ENCODE assay signal across 12 cellular contexts in the genomic region with DNA sequence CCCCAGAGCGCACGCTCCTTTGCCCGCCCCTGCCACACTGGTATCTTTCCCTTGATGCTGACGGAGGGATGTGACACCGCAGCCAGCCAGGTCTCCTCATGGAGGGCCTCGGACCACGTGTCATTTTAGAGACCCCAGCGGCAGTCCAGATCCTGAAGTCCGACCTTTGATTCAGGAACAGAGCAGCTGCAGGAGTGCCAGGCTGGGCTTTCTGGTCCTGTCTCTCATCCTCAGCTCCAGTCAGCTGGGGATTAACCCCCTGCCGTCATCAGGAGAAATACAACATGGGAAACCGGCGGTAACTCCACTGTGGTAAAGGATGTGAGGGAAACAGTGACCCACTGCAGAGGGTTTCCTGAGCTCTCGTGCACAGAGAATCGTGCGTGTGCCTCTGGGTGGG.
DNase-seq lines count a peak whose midpoint lies in the region; ATAC-seq and TF ChIP-seq lines count a peak whose summit lies in the region.
"Had no signal": no experiment of that assay in that cellular context is flagged by ENCODE, and none has a peak within 500 bp of the region (broad histone marks: within the 10 kb centered on the region; RNA-seq: fewer than 3 reads in every experiment).

No MANE protein-coding gene starts in this region.

- H4K20me1 ChIP-seq in DOHH2 (ENCODE audit: control insufficient read depth, insufficient read depth, low read depth, low read length) = no peaks in the 10 kb centered on the region

- H3K27ac ChIP-seq in DOHH2 (ENCODE audit: low read depth, low read length) (peak overlapping the region; percentile 63), HUES64 (ENCODE audit: low read depth, low read length) (peak overlapping the region; percentile 9; the same call in 1 of the 2 replicates)

- H3K9ac ChIP-seq in HUES64 (ENCODE audit: low read depth, low read length) = no peak overlapping the region

- H3K79me2 ChIP-seq in DOHH2 (ENCODE audit: control insufficient read depth, low read length) = peaks cover 36% of the 10 kb centered on the region

- peak; percentile 6 for ATAC-seq in activated T-helper 17 cell treated with anti-CD3 and anti-CD28 coated beads, Interleukin-2, amount 50 U/mL, for 72 hours (replicated peaks)

- peaks cover 5% of the 10 kb centered on the region; the same call in 1 of the 2 replicates for H3F3A ChIP-seq in DOHH2 (ENCODE audit: control insufficient read depth, insufficient read depth)

- H3K4me1 Mint-ChIP-seq in activated T-helper 17 cell treated with anti-CD3 and anti-CD28 coated beads, Interleukin-2, amount 50 U/mL, for 72 hours = peaks cover 24% of the 10 kb centered on the region
- peaks cover 58% of the 10 kb centered on the region for H3K4me1 Mint-ChIP-seq in nephron progenitor cell

- H3K9me2 ChIP-seq in DOHH2 (replicated peaks; ENCODE audit: control insufficient read depth, low read length) = no peaks in the 10 kb centered on the region

- TF ChIP-seq CTCF in DOHH2 (IDR thresholded peaks at IDR 0.05; ENCODE audit: low read depth, low read length, poor library complexity, severe bottlenecking) (no peak), nephron progenitor cell (IDR thresholded peaks at IDR 0.05) (no peak)

- H3K36me3 ChIP-seq in DOHH2 (ENCODE audit: control insufficient read depth, low read length) = peaks cover 20% of the 10 kb centered on the region
- no peaks in the 10 kb centered on the region for H3K36me3 ChIP-seq in HUES64 (ENCODE audit: insufficient read depth, low read length)

- H3K36me3 Mint-ChIP-seq in activated T-helper 17 cell treated with anti-CD3 and anti-CD28 coated beads, Interleukin-2, amount 50 U/mL, for 72 hours (ENCODE audit: low read depth) = no peaks in the 10 kb centered on the region
- peaks cover 8% of the 10 kb centered on the region for H3K36me3 Mint-ChIP-seq in nephron progenitor cell (ENCODE audit: low read depth)

- no peaks in the 10 kb centered on the region for H3K9me3 Mint-ChIP-seq in activated T-helper 17 cell treated with anti-CD3 and anti-CD28 coated beads, Interleukin-2, amount 50 U/mL, for 72 hours
- peaks cover 2% of the 10 kb centered on the region for H3K9me3 Mint-ChIP-seq in nephron progenitor cell

- H3K9me3 ChIP-seq in DOHH2 (ENCODE audit: control insufficient read depth, insufficient read depth, low read length) (no peaks in the 10 kb centered on the region), HUES64 (ENCODE audit: insufficient read depth, low read depth, low read length) (no peaks in the 10 kb centered on the region)
- H3K9me3 ChIP-seq: mucosa of descending colon, stomach had no signal

- H3K4me1 ChIP-seq in DOHH2 (ENCODE audit: control insufficient read depth, low read length) (peaks cover 60% of the 10 kb centered on the region), HUES64 (ENCODE audit: insufficient read depth, low read length) (peaks cover 33% of the 10 kb centered on the region)

- no peaks in the 10 kb centered on the region for H3K27me3 ChIP-seq in DOHH2 (ENCODE audit: control insufficient read depth, low read length)
- H3K27me3 ChIP-seq in HUES64 (ENCODE audit: insufficient read depth, low read length) = no peaks in the 10 kb centered on the region
- H3K27me3 ChIP-seq: stomach had no signal

- peak overlapping the region; percentile 83 for H3K4me3 Mint-ChIP-seq in activated T-helper 17 cell treated with anti-CD3 and anti-CD28 coated beads, Interleukin-2, amount 50 U/mL, for 72 hours
- no peak overlapping the region for H3K4me3 Mint-ChIP-seq in nephron progenitor cell

- H3K4me3 ChIP-seq in DOHH2 (ENCODE audit: low read length) (peak overlapping the region; percentile 46), HUES64 (ENCODE audit: low read length) (no peak overlapping the region)
- H3K4me3 ChIP-seq: mucosa of descending colon, stomach had no signal

- DNase-seq in nephron progenitor cell = no peak
- DNase-seq in NOMO-1 treated with dmso at 0.1 percent for 144 hours (lab: John Stamatoyannopoulos, UW; ENCODE audit: unreplicated experiment) = no peak
- DNase-seq in NCI-H1694 (lab: John Stamatoyannopoulos, UW) = no peak
- DNase-seq in NCI-H128 (lab: John Stamatoyannopoulos, UW; ENCODE audit: unreplicated experiment) = no peak
- DNase-seq: EL; NCI-H1105; stimulated activated CD4-positive, alpha-beta T cell treated with anti-CD3 and anti-CD28 coated beads, Interleukin-12 subunit alpha, Interleukin-12 subunit beta, amount 100 ng/mL, for 4 hours; stomach had no signal

- peak overlapping the region; percentile 94 for H3K27ac Mint-ChIP-seq in activated T-helper 17 cell treated with anti-CD3 and anti-CD28 coated beads, Interleukin-2, amount 50 U/mL, for 72 hours
- peak overlapping the region; percentile 71 for H3K27ac Mint-ChIP-seq in nephron progenitor cell

- no peaks in the 10 kb centered on the region for H3K27me3 Mint-ChIP-seq in activated T-helper 17 cell treated with anti-CD3 and anti-CD28 coated beads, Interleukin-2, amount 50 U/mL, for 72 hours
- peaks cover 4% of the 10 kb centered on the region for H3K27me3 Mint-ChIP-seq in nephron progenitor cell (ENCODE audit: low read depth, poor library complexity)

- peak overlapping the region; percentile 64 for H3K4me2 ChIP-seq in DOHH2 (ENCODE audit: low read length)

- WGBS in HUES64 = 51% methylated on average over 15 of the region's 15 CpGs
